Comparison of ENCODE assay signal across 9 cellular contexts in the genomic region with DNA sequence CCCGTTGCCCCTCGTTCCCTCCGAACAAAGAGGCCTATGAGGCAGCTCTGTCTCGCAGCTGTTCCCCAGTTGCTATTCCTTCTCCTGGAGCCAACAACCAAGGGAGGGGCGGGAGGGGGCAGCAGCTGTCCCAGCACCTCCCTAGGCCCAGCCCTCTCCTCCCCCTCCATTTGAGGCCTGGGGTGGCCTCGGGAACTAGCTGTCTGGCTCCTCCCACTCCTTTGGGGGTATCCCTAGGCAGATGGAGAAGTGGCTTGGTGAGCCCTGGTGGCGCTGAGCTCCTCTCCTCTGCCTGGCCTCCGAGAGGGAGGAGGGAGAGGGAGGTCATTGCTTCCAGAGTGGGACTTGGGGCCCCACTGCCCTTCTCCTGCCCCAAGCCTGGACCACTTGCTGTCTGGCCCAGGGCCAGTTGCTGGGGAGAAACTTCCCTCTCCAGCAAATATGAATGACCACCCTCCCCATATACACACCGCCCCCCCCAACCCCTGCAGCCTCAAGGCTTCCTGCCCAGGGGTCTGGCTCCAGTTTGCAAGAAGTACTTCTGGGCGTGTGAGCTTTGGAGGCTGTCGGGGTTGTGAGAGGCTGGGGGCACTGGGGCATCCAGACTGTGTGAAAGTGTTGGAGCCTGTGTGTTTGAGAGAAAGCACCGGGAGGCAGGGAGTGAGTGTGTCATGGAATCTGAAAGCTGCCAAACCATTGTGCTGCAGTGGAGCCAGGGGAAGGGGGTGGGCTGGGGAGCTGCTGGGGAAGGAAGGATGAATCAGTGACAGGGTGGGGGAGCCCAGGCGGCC. TPM values are rescaled to one million over a fixed set of nuclear protein-coding genes. Genes with fewer than 3 reads are reported as not detected.
DNase-seq lines count a peak whose midpoint lies in the region; ATAC-seq and TF ChIP-seq lines count a peak whose summit lies in the region.
"Had no signal": no experiment of that assay in that cellular context is flagged by ENCODE, and none has a peak within 500 bp of the region (broad histone marks: within the 10 kb centered on the region; RNA-seq: fewer than 3 reads in every experiment).

No MANE protein-coding gene starts in this region.

- H3F3A ChIP-seq in neural progenitor cell (ENCODE audit: low read depth), result peaks cover 45% of the 10 kb centered on the region

- H3K27me3 ChIP-seq in fibroblast of lung (ENCODE audit: control insufficient read depth, insufficient read depth, low read length) (no peaks in the 10 kb centered on the region), neural progenitor cell (peaks cover 19% of the 10 kb centered on the region)

- TF ChIP-seq CTCF in fibroblast of lung (conservative IDR thresholded peaks at IDR 0.05 in 1 of 2, IDR thresholded peaks at IDR 0.05 in 1 of 2; ENCODE audit: low read depth in 1 of 2, low read length in 2 of 2), result no peak
- TF ChIP-seq CTCF in neural progenitor cell (IDR thresholded peaks at IDR 0.05), result no peak

- H4K20me1 ChIP-seq in fibroblast of lung (ENCODE audit: control insufficient read depth, extremely low read depth, insufficient read depth, low read length) (no peaks in the 10 kb centered on the region), neural progenitor cell (ENCODE audit: low read depth) (no peaks in the 10 kb centered on the region)

- H3K9me3 Mint-ChIP-seq in neural progenitor cell, result no peaks in the 10 kb centered on the region
- H3K9me3 Mint-ChIP-seq: activated naive CD4-positive, alpha-beta T cell treated with anti-CD3 and anti-CD28 coated beads, Interleukin-2, amount 50 U/mL, for 24 hours had no signal

- H2AFZ ChIP-seq in fibroblast of lung (ENCODE audit: low read length) (no peak overlapping the region), neural progenitor cell (replicated peaks) (no peak overlapping the region)

- peak overlapping the region; percentile 96 for H3K27ac Mint-ChIP-seq in neural progenitor cell
- H3K27ac Mint-ChIP-seq: activated naive CD4-positive, alpha-beta T cell treated with anti-CD3 and anti-CD28 coated beads, Interleukin-2, amount 50 U/mL, for 24 hours had no signal

- peaks cover 21% of the 10 kb centered on the region for H3K4me1 ChIP-seq in fibroblast of lung (ENCODE audit: control insufficient read depth, extremely low read depth, insufficient read depth, low read length)
- H3K4me1 ChIP-seq in neural progenitor cell, result peaks cover 49% of the 10 kb centered on the region

- H3K4me2 ChIP-seq in fibroblast of lung (ENCODE audit: extremely low read depth, insufficient read depth, low read length), result peak overlapping the region; percentile 91
- H3K4me2 ChIP-seq in neural progenitor cell, result peak overlapping the region; percentile 83

- peak overlapping the region; percentile 82 to 96 (median 94) for H3K4me3 ChIP-seq in fibroblast of lung (replicated peaks in 1 of 4; ENCODE audit: control extremely low read depth in 1 of 4, insufficient read depth in 1 of 4, low read depth in 3 of 4, low read length in 4 of 4)
- H3K4me3 ChIP-seq in neural progenitor cell, result peak overlapping the region; percentile 53

- peak overlapping the region; percentile 85 for H3K27ac ChIP-seq in fibroblast of lung (ENCODE audit: insufficient read depth, low read length)
- H3K27ac ChIP-seq in neural progenitor cell, result peak overlapping the region; percentile 77

- DNase-seq in C1 segment of cervical spinal cord (lab: John Stamatoyannopoulos, UW) (peak in 13 of 14 donors; percentile 15 to 92 (median 80)), NCI-H446 treated with DMSO at 0.1 percent for 48 hours (lab: John Stamatoyannopoulos, UW) (peak; percentile 27), fibroblast of lung (ENCODE audit: low read depth in 2 of 2) (peak; percentile 91 to 95), neural progenitor cell (ENCODE audit: low spot score) (peak; percentile 69), DMS114 treated with DMSO at 0.1 percent for 48 hours (lab: John Stamatoyannopoulos, UW; ENCODE audit: unreplicated experiment) (no peak), NCI-H748 treated with DMSO at 0.1 percent for 48 hours (lab: John Stamatoyannopoulos, UW) (no peak)

- peaks cover 21% of the 10 kb centered on the region for H3K27me3 Mint-ChIP-seq in neural progenitor cell (ENCODE audit: insufficient read depth, low read depth)

- H3K79me2 ChIP-seq in fibroblast of lung (ENCODE audit: control insufficient read depth, insufficient read depth, low read length), result peaks cover 53% of the 10 kb centered on the region
- H3K79me2 ChIP-seq in neural progenitor cell (ENCODE audit: low read depth), result no peaks in the 10 kb centered on the region

- H3K9me3 ChIP-seq in fibroblast of lung (ENCODE audit: control insufficient read depth, insufficient read depth, low read depth, low read length) (no peaks in the 10 kb centered on the region), neural progenitor cell (ENCODE audit: low read depth) (no peaks in the 10 kb centered on the region)

- ATAC-seq in HG02571 (IDR thresholded peaks at IDR 0.05; ENCODE audit: unreplicated experiment) (no peak), GM19035 (IDR thresholded peaks at IDR 0.05; ENCODE audit: unreplicated experiment) (no peak)

- H3K4me1 Mint-ChIP-seq in neural progenitor cell, result peaks cover 41% of the 10 kb centered on the region

- H3K36me3 Mint-ChIP-seq in neural progenitor cell, result no peaks in the 10 kb centered on the region
- H3K36me3 Mint-ChIP-seq: activated naive CD4-positive, alpha-beta T cell treated with anti-CD3 and anti-CD28 coated beads, Interleukin-2, amount 50 U/mL, for 24 hours had no signal

- H3K36me3 ChIP-seq in fibroblast of lung (ENCODE audit: control insufficient read depth, insufficient read depth, low read length) (peaks cover 30% of the 10 kb centered on the region), neural progenitor cell (no peaks in the 10 kb centered on the region)

- H3K9ac ChIP-seq in fibroblast of lung (ENCODE audit: insufficient read depth, low read length), result peak overlapping the region; percentile 63
- no peak overlapping the region for H3K9ac ChIP-seq in neural progenitor cell

- H3K4me3 Mint-ChIP-seq in neural progenitor cell, result peak overlapping the region; percentile 72
- H3K4me3 Mint-ChIP-seq: activated naive CD4-positive, alpha-beta T cell treated with anti-CD3 and anti-CD28 coated beads, Interleukin-2, amount 50 U/mL, for 24 hours had no signal

RNA-seq across cellular contexts. Expression of a gene that starts 3.1 kb away (rescaled TPM):
- total RNA-seq in fibroblast of lung, result 106 and 191 TPM in 2 replicates
- 29.3 and 55.3 TPM in 2 replicates for polyA plus RNA-seq in fibroblast of lung
- 118 and 176 TPM in 2 replicates for polyA plus RNA-seq in fibroblast of lung (2012)
- polyA minus RNA-seq in fibroblast of lung (ENCODE audit: low replicate concordance), result 406 and 608 TPM in 2 replicates
- 6.7 and 23.7 TPM in 2 replicates for total RNA-seq in neural progenitor cell (ENCODE audit: low replicate concordance)

RNA-seq across cellular contexts. Expression of a gene that starts 29.3 kb away (rescaled TPM):
- total RNA-seq in fibroblast of lung (124 and 128 TPM in 2 replicates), neural progenitor cell (ENCODE audit: low replicate concordance) (61.4 and 81.8 TPM in 2 replicates)
- 167 and 243 TPM in 2 replicates for polyA plus RNA-seq in fibroblast of lung
- 265 and 296 TPM in 2 replicates for polyA plus RNA-seq in fibroblast of lung (2012)
- polyA minus RNA-seq in fibroblast of lung (ENCODE audit: low replicate concordance), result 67.5 and 82.7 TPM in 2 replicates

RNA-seq across cellular contexts. Expression of a gene that starts 41.6 kb away (rescaled TPM):
- total RNA-seq in fibroblast of lung, result 4.9 and 12.1 TPM in 2 replicates
- polyA plus RNA-seq in fibroblast of lung, result 8.3 and 11.8 TPM in 2 replicates
- polyA plus RNA-seq in fibroblast of lung (2012), result 5.5 and 8.8 TPM in 2 replicates
- polyA minus RNA-seq in fibroblast of lung (ENCODE audit: low replicate concordance), result 5.8 and 8.0 TPM in 2 replicates
- total RNA-seq in neural progenitor cell (ENCODE audit: low replicate concordance), result 93.6 and 115 TPM in 2 replicates

RNA-seq across cellular contexts. Expression of a gene that starts 57.7 kb away (rescaled TPM):
- total RNA-seq in fibroblast of lung (not detected in 2 replicates), neural progenitor cell (ENCODE audit: low replicate concordance) (0.46 TPM in 1 of 2 replicates, not detected in the other)
- not detected in 2 replicates for polyA plus RNA-seq in fibroblast of lung
- polyA plus RNA-seq in fibroblast of lung (2012), result 0.28 and 0.31 TPM in 2 replicates
- not detected in 2 replicates for polyA minus RNA-seq in fibroblast of lung (ENCODE audit: low replicate concordance)

Comparison
In these comparisons a context has a peak if more than half of its experiments do, and no peak if none do; other contexts are left out.
1. DNase-seq: peak in C1 segment of cervical spinal cord (13 of 14), NCI-H446 treated with DMSO at 0.1 percent for 48 hours (single experiment), fibroblast of lung (2 of 2) and neural progenitor cell (single experiment); none in DMS114 treated with DMSO at 0.1 percent for 48 hours (single experiment) and NCI-H748 treated with DMSO at 0.1 percent for 48 hours (single experiment).